Comparison of ENCODE assay signal across 8 cellular contexts in genomic region chr9:131733601-131734061, GRCh38. TPM values are rescaled to one million over a fixed set of nuclear protein-coding genes. Genes with fewer than 3 reads are reported as not detected.
DNase-seq lines count a peak whose midpoint lies in the region; ATAC-seq and TF ChIP-seq lines count a peak whose summit lies in the region.

No MANE protein-coding gene starts in this region.

- H3K4me3 ChIP-seq in CD4-positive, CD25-positive, alpha-beta regulatory T cell (ENCODE audit: low read depth, low read length), result peak overlapping the region; percentile 68
- H3K4me3 ChIP-seq in coronary artery (peak overlapping the region; percentile 35), mononuclear cell (ENCODE audit: low read length) (peak overlapping the region; percentile 3)

- H3K36me3 ChIP-seq in CD4-positive, CD25-positive, alpha-beta regulatory T cell (ENCODE audit: control insufficient read depth, insufficient read depth, low read length), result no peaks in the 10 kb centered on the region

- no peaks in the 10 kb centered on the region for H3K27me3 ChIP-seq in CD4-positive, CD25-positive, alpha-beta regulatory T cell (ENCODE audit: control insufficient read depth, insufficient read depth, low read length)
- H3K27me3 ChIP-seq in mononuclear cell (ENCODE audit: insufficient read depth, low read length), result no peaks in the 10 kb centered on the region

- peak overlapping the region; percentile 79 to 89 (median 82) for H3K4me3 Mint-ChIP-seq in CD4-positive, CD25-positive, alpha-beta regulatory T cell

- no peaks in the 10 kb centered on the region for H3K27me3 Mint-ChIP-seq in CD4-positive, CD25-positive, alpha-beta regulatory T cell

- peaks cover 6% of the 10 kb centered on the region for H3K36me3 Mint-ChIP-seq in CD4-positive, CD25-positive, alpha-beta regulatory T cell

- peak overlapping the region; percentile 89 for H3K27ac ChIP-seq in CD4-positive, CD25-positive, alpha-beta regulatory T cell (ENCODE audit: insufficient read depth, low read length, poor library complexity, severe bottlenecking)
- H3K27ac ChIP-seq in coronary artery, result peak overlapping the region; percentile 62 to 88

- peak overlapping the region; percentile 89 to 95 (median 95) for H3K27ac Mint-ChIP-seq in CD4-positive, CD25-positive, alpha-beta regulatory T cell

- H3K9me3 Mint-ChIP-seq in CD4-positive, CD25-positive, alpha-beta regulatory T cell, result no peaks in the 10 kb centered on the region

- H3K9me3 ChIP-seq in CD4-positive, CD25-positive, alpha-beta regulatory T cell (ENCODE audit: control insufficient read depth in 2 of 2, low read length in 2 of 2), result no peaks in the 10 kb centered on the region
- H3K9me3 ChIP-seq in mononuclear cell (ENCODE audit: low read depth, low read length), result no peaks in the 10 kb centered on the region

- peak; percentile 18 to 43 (median 35) for DNase-seq in CD4-positive, CD25-positive, alpha-beta regulatory T cell
- DNase-seq in HT1080 (ENCODE audit: low read depth) (peak; percentile 97), T-helper 9 cell (peak; percentile 40), coronary artery (ENCODE audit: low spot score) (no peak), NCI-H345 (lab: John Stamatoyannopoulos, UW) (no peak)

- no peak for TF ChIP-seq CTCF in coronary artery (IDR thresholded peaks at IDR 0.05)

- peaks cover 26 to 95% (median 72%) of the 10 kb centered on the region in 4 donors for H3K4me1 Mint-ChIP-seq in CD4-positive, CD25-positive, alpha-beta regulatory T cell

- ATAC-seq in CD4-positive, CD25-positive, alpha-beta regulatory T cell (ENCODE audit: low read depth in 2 of 2), result peak in 1 of 2 donors; percentile 2
- ATAC-seq in HG02970 (IDR thresholded peaks at IDR 0.05; ENCODE audit: low FRiP score, unreplicated experiment) (no peak), GM18519 (IDR thresholded peaks at IDR 0.05; ENCODE audit: low FRiP score, unreplicated experiment) (no peak)

- peaks cover 95% of the 10 kb centered on the region for H3K4me1 ChIP-seq in CD4-positive, CD25-positive, alpha-beta regulatory T cell (ENCODE audit: control insufficient read depth, insufficient read depth, low read length, poor library complexity, severe bottlenecking)
- peaks cover 98% of the 10 kb centered on the region for H3K4me1 ChIP-seq in mononuclear cell (ENCODE audit: insufficient read depth, low read length)

RNA-seq across cellular contexts. Expression of gene RAPGEF1, which starts 6.2 kb away (rescaled TPM):
- total RNA-seq in CD4-positive, CD25-positive, alpha-beta regulatory T cell, result 159 TPM
- polyA plus RNA-seq in CD4-positive, CD25-positive, alpha-beta regulatory T cell, result 1 to 10 TPM; 3.8 to 7.3 (median 4.6) TPM
- 19.2 and 22.5 TPM in 2 replicates for total RNA-seq in HT1080 (2014; rRNA removed; shearing (Covaris generic))
- polyA plus RNA-seq in HT1080 (2015; cell fraction: cytosol; rRNA removed), result 16.4 and 16.7 TPM in 2 replicates
- polyA plus RNA-seq in HT1080 (2015; cell fraction: nucleus; rRNA removed), result 14.4 and 14.8 TPM in 2 replicates
- 119 TPM for total RNA-seq in mononuclear cell

Comparison
In these comparisons a context has a peak if more than half of its experiments do, and no peak if none do; other contexts are left out.
1. DNase-seq: peak in CD4-positive, CD25-positive, alpha-beta regulatory T cell (3 of 3), HT1080 (single experiment) and T-helper 9 cell (single experiment); none in coronary artery (single experiment) and NCI-H345 (single experiment).
2. H3K4me3 ChIP-seq: peak in every context shown above with its lines; median percentile 68 in CD4-positive, CD25-positive, alpha-beta regulatory T cell; 35 in coronary artery; 3 in mononuclear cell.